In the genomic region with DNA sequence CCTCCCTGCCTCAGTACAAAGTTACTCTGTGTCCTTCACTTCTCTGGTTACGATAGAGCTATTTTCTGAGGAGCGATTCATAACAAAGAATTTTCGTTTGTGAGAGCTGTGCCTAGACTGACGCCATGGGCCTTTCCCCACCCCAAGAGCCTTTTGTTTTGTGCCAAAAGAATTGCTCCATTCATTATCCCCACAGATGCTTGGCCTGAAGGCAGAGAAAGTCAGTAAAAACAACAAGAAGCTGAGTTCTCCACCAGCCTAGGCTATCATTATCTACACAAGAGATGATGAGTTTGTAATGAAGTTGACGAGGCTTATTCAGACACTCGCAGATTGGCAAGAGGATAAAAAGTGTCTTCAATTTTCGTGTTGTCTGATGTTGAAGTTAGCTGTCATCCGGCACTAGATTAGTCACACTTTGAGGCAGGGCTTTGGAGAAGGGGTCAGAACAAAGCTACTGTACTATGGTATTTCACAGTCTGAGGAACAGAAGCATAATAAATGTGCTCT, we compare ENCODE assay signal across 13 cellular contexts.
DNase-seq lines count a peak whose midpoint lies in the region; ATAC-seq, FAIRE-seq and TF ChIP-seq lines count a peak whose summit lies in the region.
"Had no signal": no experiment of that assay in that cellular context is flagged by ENCODE, and none has a peak within 500 bp of the region (broad histone marks: within the 10 kb centered on the region; RNA-seq: fewer than 3 reads in every experiment).

No MANE protein-coding gene starts in this region.

- POLR2A ChIA-PET in HepG2 (lab: Yijun Ruan, JAX) = no interaction called here
- POLR2A ChIA-PET in GM10248 (lab: Yijun Ruan, JAX) = no interaction called here

- no peak overlapping the region for H3K9ac ChIP-seq in HepG2 (ENCODE audit: insufficient read depth, low read depth, low read length)

- H3K4me3 ChIP-seq in ACC112 (ENCODE audit: low read depth, low read length) = no peak overlapping the region
- H3K4me3 ChIP-seq in fibroblast of pulmonary artery (replicated peaks; ENCODE audit: low read depth, low read length) = no peak overlapping the region
- no peak overlapping the region for H3K4me3 ChIP-seq in HepG2 (replicated peaks in 1 of 3; ENCODE audit: insufficient read depth in 1 of 3, low read depth in 2 of 3, low read length in 3 of 3)

- H3K79me2 ChIP-seq in ACC112 (ENCODE audit: control insufficient read depth, insufficient read depth, low read length, unreplicated experiment) (no peaks in the 10 kb centered on the region), HepG2 (ENCODE audit: insufficient read depth, low read length) (no peaks in the 10 kb centered on the region)

- WGBS in HepG2 (ENCODE audit: low lambda C conversion rate) = 28% methylated on average over 8 of the region's 8 CpGs

- H3K9me3 ChIP-seq in HepG2 (ENCODE audit: low read length) = no peaks in the 10 kb centered on the region

- TF ChIP-seq EP300 in HepG2 (IDR thresholded peaks at IDR 0.05; ENCODE audit: low read depth in 2 of 2, low read length in 2 of 2) (no peak), HepG2 (CRISPR knock-in tag; IDR thresholded peaks at IDR 0.05; ENCODE audit: borderline replicate concordance) (no peak)

- H3K4me2 ChIP-seq in HepG2 (ENCODE audit: low read depth, low read length) = no peak overlapping the region

- no peak overlapping the region for H3K27ac ChIP-seq in ACC112 (ENCODE audit: low read depth, low read length)
- H3K27ac ChIP-seq in HepG2 (ENCODE audit: extremely low read length, insufficient read depth, low read length) = no peak overlapping the region

- DNase-seq in NCI-H446 treated with DMSO at 0.1 percent for 48 hours (lab: John Stamatoyannopoulos, UW) (peak; percentile 17), fibroblast of pulmonary artery (ENCODE audit: low read depth) (peak; percentile 4), nephron progenitor cell (no peak), HepG2 (ENCODE audit: low spot score) (no peak), GM10248 (ENCODE audit: extremely low spot score) (no peak)
- DNase-seq: activated T-cell treated with anti-CD3 and anti-CD28 coated beads, Interleukin-2, amount 50 U/mL, for 72 hours; mammary epithelial cell; NCI-H774; stimulated activated CD4-positive, alpha-beta T cell treated with anti-CD3 and anti-CD28 coated beads, Interleukin-4, amount 100 ng/mL, for 1 hour had no signal

- FAIRE-seq in HepG2 (lab: Jason Lieb, UNC) = no peak

- ATAC-seq in GM19455 (IDR thresholded peaks at IDR 0.05; ENCODE audit: unreplicated experiment) (no peak), HepG2 (no peak), HG03280 (IDR thresholded peaks at IDR 0.05; ENCODE audit: unreplicated experiment) (no peak)
- ATAC-seq: activated T-cell treated with anti-CD3 and anti-CD28 coated beads, Interleukin-2, amount 50 U/mL, for 72 hours had no signal

- in situ Hi-C loops in HepG2 (cut with HindIII; ENCODE audit: extremely low pct_ligation_motif_present, low pct_unique_long_range_greater_than_20kb) = no loop called here

- H3K4me1 ChIP-seq in ACC112 (ENCODE audit: control insufficient read depth, insufficient read depth, low read length, unreplicated experiment) = peaks cover 15% of the 10 kb centered on the region
- no peaks in the 10 kb centered on the region for H3K4me1 ChIP-seq in HepG2 (ENCODE audit: insufficient read depth, low read length)

- TF ChIP-seq RAD21 in HepG2 (CRISPR knock-in tag; IDR thresholded peaks at IDR 0.05) = no peak

- no peak overlapping the region for H3K4me3 Mint-ChIP-seq in nephron progenitor cell
- H3K4me3 Mint-ChIP-seq: activated T-cell treated with anti-CD3 and anti-CD28 coated beads, Interleukin-2, amount 50 U/mL, for 72 hours; T-helper 2 cell treated with Interferon-gamma antibody and Interleukin-4, amounts not matched to agents 5 μg/mL and 100 μg/mL, for 36 hours had no signal

- CTCF ChIA-PET in HepG2 (lab: Yijun Ruan, JAX; ENCODE audit: low intra/inter-chr PET ratio, low total read pairs) (no interaction called here), GM10248 (lab: Yijun Ruan, JAX) (interaction anchor here (1.3 to 1.4 kb wide), 2 partner anchors 10 to 16 kb away, joined by 3 to 4 read pairs; no protein-coding TSS in a partner anchor)

- peak overlapping the region; percentile 72 for H2AFZ ChIP-seq in ACC112 (ENCODE audit: low read length, unreplicated experiment)
- H2AFZ ChIP-seq in HepG2 (ENCODE audit: low read length) = no peak overlapping the region

- H3K36me3 ChIP-seq in ACC112 (ENCODE audit: insufficient read depth, low read length) = no peaks in the 10 kb centered on the region
- no peaks in the 10 kb centered on the region for H3K36me3 ChIP-seq in HepG2 (replicated peaks in 1 of 2; ENCODE audit: control insufficient read depth in 1 of 2, insufficient read depth in 2 of 2, low read length in 2 of 2)

- peaks cover 33% of the 10 kb centered on the region for H3K4me1 Mint-ChIP-seq in nephron progenitor cell

- no TSS peak for BruUV-seq in HepG2 (replicated peaks; lab: Mats Ljungman, UMichigan)

- TF ChIP-seq CTCF in fibroblast of pulmonary artery (IDR thresholded peaks at IDR 0.05; ENCODE audit: low read length, missing control alignments) (no peak), nephron progenitor cell (IDR thresholded peaks at IDR 0.05) (no peak), HepG2 (CRISPR knock-in tag; IDR thresholded peaks at IDR 0.05) (no peak), GM10248 (IDR thresholded peaks at IDR 0.05; ENCODE audit: control extremely low read depth, extremely low read depth, low read depth, missing control alignments) (no peak)

- no peaks in the 10 kb centered on the region for H4K20me1 ChIP-seq in HepG2 (ENCODE audit: insufficient read depth, low read length)

- H3K36me3 Mint-ChIP-seq in nephron progenitor cell (ENCODE audit: low read depth) = no peaks in the 10 kb centered on the region

- TF ChIP-seq POLR2A in HepG2 (IDR thresholded peaks at IDR 0.05; ENCODE audit: insufficient read depth in 1 of 2, low read depth in 2 of 2, low read length in 2 of 2) = no peak

- peak overlapping the region; percentile 18 for H3K27ac Mint-ChIP-seq in nephron progenitor cell
- H3K27ac Mint-ChIP-seq: activated T-cell treated with anti-CD3 and anti-CD28 coated beads, Interleukin-2, amount 50 U/mL, for 72 hours; T-helper 2 cell treated with Interferon-gamma antibody and Interleukin-4, amounts not matched to agents 5 μg/mL and 100 μg/mL, for 36 hours had no signal

- intact Hi-C loops in HepG2 (cut with micrococcal nuclease; ENCODE audit: unreplicated experiment) = no loop called here

- H3K27me3 ChIP-seq in ACC112 (ENCODE audit: insufficient read depth, low read length) (no peaks in the 10 kb centered on the region), HepG2 (ENCODE audit: control insufficient read depth in 1 of 2, insufficient read depth in 2 of 2, low read length in 2 of 2) (no peaks in the 10 kb centered on the region)

- H3K27me3 Mint-ChIP-seq in nephron progenitor cell (ENCODE audit: low read depth, poor library complexity) = no peaks in the 10 kb centered on the region

- no peaks in the 10 kb centered on the region for H3K9me3 Mint-ChIP-seq in nephron progenitor cell
- H3K9me3 Mint-ChIP-seq: T-helper 2 cell treated with Interferon-gamma antibody and Interleukin-4, amounts not matched to agents 5 μg/mL and 100 μg/mL, for 36 hours had no signal

TF ChIP-seq in HepG2, 621 proteins besides CTCF, POLR2A, EP300 and RAD21:
- no peak for TF ChIP-seq ZNF883 (CRISPR knock-in tag; IDR thresholded peaks at IDR 0.05; ENCODE audit: not compliant biosample characterization)
- TF ChIP-seq KAT8 (CRISPR knock-in tag; IDR thresholded peaks at IDR 0.05) = no peak

Comparison
In these comparisons a context has a peak if more than half of its experiments do, and no peak if none do; other contexts are left out.
1. DNase-seq: peak in NCI-H446 treated with DMSO at 0.1 percent for 48 hours (single experiment) and fibroblast of pulmonary artery (single experiment); none in nephron progenitor cell (single experiment), HepG2 (single experiment) and GM10248 (single experiment).